ENCODE assay signal across 32 cellular contexts in the genomic region with DNA sequence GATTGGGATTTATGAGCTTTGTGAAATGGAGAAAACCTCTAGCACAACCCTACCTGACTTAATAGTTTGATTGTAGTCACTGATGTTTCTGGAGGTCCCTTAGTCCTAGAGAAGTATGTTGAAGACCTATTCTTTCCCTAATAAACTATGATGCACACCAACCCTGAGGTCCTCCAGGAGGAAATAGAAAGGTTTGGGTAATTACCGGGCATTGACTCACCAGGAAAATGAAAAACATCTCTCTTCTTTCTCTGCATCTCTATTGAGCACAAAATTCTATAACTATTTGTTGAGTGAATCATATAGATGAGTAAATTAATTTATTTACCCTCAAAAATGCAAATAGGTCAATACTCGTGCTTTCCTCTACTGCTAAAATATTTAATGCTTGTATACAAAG.
A peak's percentile ranks its signal among the peaks of the same experiment; 100 is the strongest.
DNase-seq lines count a peak whose midpoint lies in the region; ATAC-seq, FAIRE-seq and TF ChIP-seq lines count a peak whose summit lies in the region.
"Had no signal": no experiment of that assay in that cellular context is flagged by ENCODE, and none has a peak within 500 bp of the region (broad histone marks: within the 10 kb centered on the region; RNA-seq: fewer than 3 reads in every experiment).

No MANE protein-coding gene starts in this region.

- H3K27ac Mint-ChIP-seq in HFFc6 (peak overlapping the region; percentile 74), astrocyte (ENCODE audit: unreplicated experiment) (no peak overlapping the region)
- H3K27ac Mint-ChIP-seq: activated CD4-positive, alpha-beta memory T cell treated with anti-CD3 and anti-CD28 coated beads for 36 hours; CD8-positive, alpha-beta T cell; IgD-negative memory B cell; immature natural killer cell; T-cell had no signal

- peak overlapping the region; percentile 52; the same call in 1 of the 2 replicates for H3K4me3 Mint-ChIP-seq in HFFc6
- no peak overlapping the region for H3K4me3 Mint-ChIP-seq in astrocyte (ENCODE audit: unreplicated experiment)
- H3K4me3 Mint-ChIP-seq: activated CD4-positive, alpha-beta memory T cell treated with anti-CD3 and anti-CD28 coated beads for 36 hours; CD8-positive, alpha-beta T cell; IgD-negative memory B cell; immature natural killer cell; T-cell had no signal

- no peaks in the 10 kb centered on the region for H3K4me1 ChIP-seq in astrocyte (ENCODE audit: insufficient read depth, low read length)
- H3K4me1 ChIP-seq: colonic mucosa, left lung, prostate gland, testis had no signal

- DNase-seq in BJ (ENCODE audit: low read depth): peak; percentile 13
- peak; percentile 81 for DNase-seq in HFFc6
- DNase-seq in astrocyte (ENCODE audit: low read depth): peak; percentile 24
- peak; percentile 13 for DNase-seq in non-pigmented ciliary epithelial cell (ENCODE audit: low read depth)
- DNase-seq in T-helper 1 cell: no peak
- DNase-seq in DMS 273 treated with DMSO at 0.1 percent for 48 hours (lab: John Stamatoyannopoulos, UW): no peak
- DNase-seq in NCI-H510A treated with DMSO at 0.1 percent for 48 hours (lab: John Stamatoyannopoulos, UW): no peak
- DNase-seq: activated CD4-positive, alpha-beta memory T cell treated with anti-CD3 and anti-CD28 coated beads for 36 hours; activated CD4-positive, CD25-positive, alpha-beta regulatory T cell treated with anti-CD3 and anti-CD28 coated beads, Interleukin-2, amount 50 U/mL, for 72 hours; activated CD8-positive, alpha-beta memory T cell treated with anti-CD3 and anti-CD28 coated beads, Interleukin-2, amount 50 U/mL, for 48 hours; activated naive CD4-positive, alpha-beta T cell treated with anti-CD3 and anti-CD28 coated beads, Interleukin-2, amount 50 U/mL, for 16 hours; amniotic stem cell; CD8-positive, alpha-beta T cell; colonic mucosa; effector memory CD4-positive, alpha-beta T cell; GDM1; hippocampal formation; immature natural killer cell; left lung; mesendoderm; NCI-H1436; NCI-H2107; NCI-H82; stimulated activated naive CD4-positive, alpha-beta T cell treated with Interleukin-2 at 50 U/mL for 16 hours; T-cell; testis had no signal

- H3K36me3 Mint-ChIP-seq in HFFc6 (ENCODE audit: low read depth) (peaks cover 64% of the 10 kb centered on the region), astrocyte (ENCODE audit: low read depth, unreplicated experiment) (peaks cover 1% of the 10 kb centered on the region)
- H3K36me3 Mint-ChIP-seq: activated CD4-positive, alpha-beta memory T cell treated with anti-CD3 and anti-CD28 coated beads for 36 hours; CD8-positive, alpha-beta T cell; IgD-negative memory B cell; immature natural killer cell; T-cell had no signal

- CTCF ChIA-PET in BJ (lab: Yijun Ruan, JAX): no interaction called here

- H3K4me2 ChIP-seq in astrocyte (ENCODE audit: low read length): no peak overlapping the region

- H3K9me3 ChIP-seq in astrocyte (ENCODE audit: insufficient read depth, low read depth, low read length): no peaks in the 10 kb centered on the region
- H3K9me3 ChIP-seq: colonic mucosa, prostate gland, testis had no signal

- H3K4me3 ChIP-seq in BJ (ENCODE audit: low read depth, low read length) (no peak overlapping the region), astrocyte (ENCODE audit: insufficient read depth, low read depth, low read length) (no peak overlapping the region)
- H3K4me3 ChIP-seq: colonic mucosa, left lung, prostate gland, testis had no signal

- H3K36me3 ChIP-seq in BJ (ENCODE audit: control insufficient read depth, insufficient read depth, low read length): no peaks in the 10 kb centered on the region
- no peaks in the 10 kb centered on the region for H3K36me3 ChIP-seq in astrocyte (ENCODE audit: insufficient read depth, low read length)
- H3K36me3 ChIP-seq: colonic mucosa, left lung, prostate gland had no signal

- peaks cover 55% of the 10 kb centered on the region for H3K9me3 Mint-ChIP-seq in HFFc6
- peaks cover 21% of the 10 kb centered on the region for H3K9me3 Mint-ChIP-seq in astrocyte (ENCODE audit: unreplicated experiment)

- no peak overlapping the region for H2AFZ ChIP-seq in astrocyte (ENCODE audit: low read depth, low read length)

- H3K27me3 Mint-ChIP-seq in HFFc6 (ENCODE audit: insufficient read depth) (no peaks in the 10 kb centered on the region; the same call in 1 of the 2 replicates), astrocyte (ENCODE audit: low read depth, unreplicated experiment) (no peaks in the 10 kb centered on the region)
- H3K27me3 Mint-ChIP-seq: activated CD4-positive, alpha-beta memory T cell treated with anti-CD3 and anti-CD28 coated beads for 36 hours; IgD-negative memory B cell; T-cell had no signal

- TF ChIP-seq CTCF in BJ (IDR thresholded peaks at IDR 0.05; ENCODE audit: insufficient read depth, low read depth, low read length): no peak
- TF ChIP-seq CTCF in HFFc6 (IDR thresholded peaks at IDR 0.05): no peak
- no peak for TF ChIP-seq CTCF in astrocyte (IDR thresholded peaks at IDR 0.05; ENCODE audit: insufficient read depth, low read depth, low read length)

- POLR2A ChIA-PET in BJ (lab: Charles Lee): no interaction called here

- H3K27me3 ChIP-seq in BJ (ENCODE audit: control insufficient read depth, insufficient read depth, low read length): no peaks in the 10 kb centered on the region
- H3K27me3 ChIP-seq in astrocyte (ENCODE audit: insufficient read depth, low read length): no peaks in the 10 kb centered on the region
- H3K27me3 ChIP-seq: colonic mucosa, left lung, testis had no signal

- no peak for ATAC-seq in HG02610 (IDR thresholded peaks at IDR 0.05; ENCODE audit: unreplicated experiment)
- ATAC-seq: CD8-positive, alpha-beta T cell; esophagus mucosa; left lung; T-cell had no signal

- H3K9ac ChIP-seq in astrocyte (ENCODE audit: low read length): no peak overlapping the region

- H3K4me1 Mint-ChIP-seq in HFFc6 (ENCODE audit: low read depth): peaks cover 63% of the 10 kb centered on the region
- no peaks in the 10 kb centered on the region for H3K4me1 Mint-ChIP-seq in astrocyte (ENCODE audit: low read depth, unreplicated experiment)
- H3K4me1 Mint-ChIP-seq: IgD-negative memory B cell, immature natural killer cell, T-cell had no signal

- FAIRE-seq in astrocyte (lab: Jason Lieb, UNC): peak; percentile 73
- FAIRE-seq: urothelium cell line had no signal

- no peaks in the 10 kb centered on the region for H4K20me1 ChIP-seq in astrocyte (ENCODE audit: insufficient read depth, low read length)

- H3K79me2 ChIP-seq in astrocyte (ENCODE audit: insufficient read depth, low read length): no peaks in the 10 kb centered on the region

- no peak overlapping the region for H3K27ac ChIP-seq in astrocyte (ENCODE audit: low read depth, low read length)
- H3K27ac ChIP-seq: colonic mucosa, HL-60, left lung, prostate gland, testis had no signal

Comparison
In these comparisons a context has a peak if more than half of its experiments do, and no peak if none do; other contexts are left out.
1. DNase-seq: peak in BJ (single experiment), HFFc6 (single experiment), astrocyte (single experiment) and non-pigmented ciliary epithelial cell (single experiment); none in T-helper 1 cell (0 of 5), DMS 273 treated with DMSO at 0.1 percent for 48 hours (single experiment) and NCI-H510A treated with DMSO at 0.1 percent for 48 hours (single experiment).